10 cellular contexts compared by ENCODE assay signal in the genomic region with DNA sequence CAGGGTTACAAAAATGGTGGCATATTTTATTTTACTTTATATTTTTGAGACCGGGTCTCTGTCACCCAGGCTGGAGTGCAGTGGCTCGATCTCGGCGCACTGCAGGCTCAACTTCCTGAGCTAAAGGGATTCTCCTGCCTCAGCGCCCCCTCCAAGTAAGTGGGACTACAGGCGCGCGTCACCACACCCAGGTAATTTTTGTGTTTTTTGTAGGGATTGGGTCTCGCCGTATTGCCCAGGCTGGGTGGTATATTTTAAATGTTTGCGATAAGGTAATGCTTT. TPM values are rescaled to one million over a fixed set of nuclear protein-coding genes. Genes with fewer than 3 reads are reported as not detected.
A peak's percentile ranks its signal among the peaks of the same experiment; 100 is the strongest.
DNase-seq lines count a peak whose midpoint lies in the region; ATAC-seq and TF ChIP-seq lines count a peak whose summit lies in the region.
"Had no signal": no experiment of that assay in that cellular context is flagged by ENCODE, and none has a peak within 500 bp of the region (broad histone marks: within the 10 kb centered on the region; RNA-seq: fewer than 3 reads in every experiment).

No MANE protein-coding gene starts in this region.

- peak overlapping the region; percentile 6 to 77 for H3K27ac ChIP-seq in thoracic aorta

- H3K4me1 Mint-ChIP-seq in activated naive CD4-positive, alpha-beta T cell treated with anti-CD3 and anti-CD28 coated beads, Interleukin-2, amount 50 U/mL, for 24 hours: peaks cover 26% of the 10 kb centered on the region
- peaks cover 39% of the 10 kb centered on the region for H3K4me1 Mint-ChIP-seq in activated naive CD8-positive, alpha-beta T cell treated with anti-CD3 and anti-CD28 coated beads, Interleukin-2, amount 50 U/mL, for 24 hours
- peaks cover 4% of the 10 kb centered on the region for H3K4me1 Mint-ChIP-seq in memory B cell

- H3K27me3 Mint-ChIP-seq in activated naive CD4-positive, alpha-beta T cell treated with anti-CD3 and anti-CD28 coated beads, Interleukin-2, amount 50 U/mL, for 24 hours: no peaks in the 10 kb centered on the region
- peaks cover 6% of the 10 kb centered on the region for H3K27me3 Mint-ChIP-seq in activated naive CD8-positive, alpha-beta T cell treated with anti-CD3 and anti-CD28 coated beads, Interleukin-2, amount 50 U/mL, for 24 hours
- H3K27me3 Mint-ChIP-seq in memory B cell: peaks cover 6% of the 10 kb centered on the region

- no peaks in the 10 kb centered on the region for H3K36me3 ChIP-seq in thoracic aorta
- H3K36me3 ChIP-seq: BE2C had no signal

- ATAC-seq in activated naive CD4-positive, alpha-beta T cell treated with anti-CD3 and anti-CD28 coated beads, Interleukin-2, amount 50 U/mL, for 72 hours: no peak
- no peak for ATAC-seq in activated naive CD8-positive, alpha-beta T cell treated with anti-CD3 and anti-CD28 coated beads, Interleukin-2, amount 50 U/mL, for 24 hours
- ATAC-seq in memory B cell (ENCODE audit: low read depth) (no peak), thoracic aorta (ENCODE audit: insufficient number of reproducible peaks, low FRiP score, low read depth) (no peak), GM18868 (IDR thresholded peaks at IDR 0.05; ENCODE audit: unreplicated experiment) (no peak), HG03175 (IDR thresholded peaks at IDR 0.05; ENCODE audit: unreplicated experiment) (no peak)

- H3K36me3 Mint-ChIP-seq in activated naive CD4-positive, alpha-beta T cell treated with anti-CD3 and anti-CD28 coated beads, Interleukin-2, amount 50 U/mL, for 24 hours: peaks cover 13% of the 10 kb centered on the region
- H3K36me3 Mint-ChIP-seq in activated naive CD4-positive, alpha-beta T cell treated with anti-CD3 and anti-CD28 coated beads, Interleukin-2, amount 50 U/mL, for 72 hours: peaks cover under 1 to 9% of the 10 kb centered on the region in 2 donors
- H3K36me3 Mint-ChIP-seq in activated naive CD8-positive, alpha-beta T cell treated with anti-CD3 and anti-CD28 coated beads, Interleukin-2, amount 50 U/mL, for 24 hours (ENCODE audit: low read depth): peaks cover 23% of the 10 kb centered on the region
- H3K36me3 Mint-ChIP-seq in memory B cell: no peaks in the 10 kb centered on the region

- TF ChIP-seq CTCF in thoracic aorta (IDR thresholded peaks at IDR 0.05): no peak

- H3K27ac Mint-ChIP-seq in activated naive CD4-positive, alpha-beta T cell treated with anti-CD3 and anti-CD28 coated beads, Interleukin-2, amount 50 U/mL, for 24 hours: peak overlapping the region; percentile 79
- peak overlapping the region in 1 of 2 donors; percentile 97 for H3K27ac Mint-ChIP-seq in activated naive CD4-positive, alpha-beta T cell treated with anti-CD3 and anti-CD28 coated beads, Interleukin-2, amount 50 U/mL, for 72 hours
- H3K27ac Mint-ChIP-seq in activated naive CD8-positive, alpha-beta T cell treated with anti-CD3 and anti-CD28 coated beads, Interleukin-2, amount 50 U/mL, for 24 hours: peak overlapping the region; percentile 73
- H3K27ac Mint-ChIP-seq in memory B cell: peak overlapping the region; percentile 60

- DNase-seq in activated naive CD4-positive, alpha-beta T cell treated with anti-CD3 and anti-CD28 coated beads, Interleukin-2, amount 50 U/mL, for 72 hours (ENCODE audit: low spot score in 2 of 2): no peak
- no peak for DNase-seq in activated naive CD8-positive, alpha-beta T cell treated with anti-CD3 and anti-CD28 coated beads, Interleukin-2, amount 50 U/mL, for 24 hours
- no peak for DNase-seq in memory B cell (ENCODE audit: low spot score in 2 of 2)
- DNase-seq in thoracic aorta (ENCODE audit: low spot score): no peak
- DNase-seq in islet precursor cell: no peak
- DNase-seq: BE2C had no signal

- peak overlapping the region; percentile 88 for H3K4me3 ChIP-seq in thoracic aorta

- H3K4me3 Mint-ChIP-seq in activated naive CD4-positive, alpha-beta T cell treated with anti-CD3 and anti-CD28 coated beads, Interleukin-2, amount 50 U/mL, for 24 hours: peak overlapping the region; percentile 60
- H3K4me3 Mint-ChIP-seq in activated naive CD8-positive, alpha-beta T cell treated with anti-CD3 and anti-CD28 coated beads, Interleukin-2, amount 50 U/mL, for 24 hours: peak overlapping the region; percentile 51
- H3K4me3 Mint-ChIP-seq in memory B cell: no peak overlapping the region

- no peaks in the 10 kb centered on the region for H3K27me3 ChIP-seq in thoracic aorta (replicated peaks; ENCODE audit: insufficient read depth)

- H3K4me1 ChIP-seq in thoracic aorta (ENCODE audit: control insufficient read depth in 1 of 2, low read depth in 2 of 2): peaks cover 5 to 24% of the 10 kb centered on the region in 2 donors
- H3K4me1 ChIP-seq: BE2C had no signal

- no peaks in the 10 kb centered on the region for H3K9me3 ChIP-seq in thoracic aorta
- H3K9me3 ChIP-seq: BE2C had no signal

- no peaks in the 10 kb centered on the region for H3K9me3 Mint-ChIP-seq in activated naive CD4-positive, alpha-beta T cell treated with anti-CD3 and anti-CD28 coated beads, Interleukin-2, amount 50 U/mL, for 24 hours
- H3K9me3 Mint-ChIP-seq in activated naive CD4-positive, alpha-beta T cell treated with anti-CD3 and anti-CD28 coated beads, Interleukin-2, amount 50 U/mL, for 72 hours: no peaks in the 10 kb centered on the region
- H3K9me3 Mint-ChIP-seq in activated naive CD8-positive, alpha-beta T cell treated with anti-CD3 and anti-CD28 coated beads, Interleukin-2, amount 50 U/mL, for 24 hours: no peaks in the 10 kb centered on the region
- H3K9me3 Mint-ChIP-seq in memory B cell: no peaks in the 10 kb centered on the region

RNA-seq across cellular contexts. Expression of gene FOSL1, which starts 0.7 kb away (rescaled TPM):
- 1 to 10 TPM; 7.4 to 9.5 TPM for total RNA-seq in activated naive CD4-positive, alpha-beta T cell treated with anti-CD3 and anti-CD28 coated beads, Interleukin-2, amount 50 U/mL, for 72 hours
- 100 to 1,000 TPM in 1 of 2 donors, 10 to 100 TPM in 1; 25.6 to 143 TPM for total RNA-seq in thoracic aorta
- total RNA-seq: temporal lobe had no signal

RNA-seq across cellular contexts. Expression of gene CCDC85B, which starts 10.4 kb away (rescaled TPM):
- 10 to 100 TPM; 29.4 to 37.2 TPM for total RNA-seq in activated naive CD4-positive, alpha-beta T cell treated with anti-CD3 and anti-CD28 coated beads, Interleukin-2, amount 50 U/mL, for 72 hours
- total RNA-seq in thoracic aorta: 100 to 1,000 TPM in 1 of 2 donors, 10 to 100 TPM in 1; 75.8 to 100 TPM

RNA-seq across cellular contexts. Expression of gene FIBP, which starts 12.6 kb away (rescaled TPM):
- 100 to 1,000 TPM in 1 of 2 donors, 10 to 100 TPM in 1; 69.4 to 101 TPM for total RNA-seq in activated naive CD4-positive, alpha-beta T cell treated with anti-CD3 and anti-CD28 coated beads, Interleukin-2, amount 50 U/mL, for 72 hours
- 100 to 1,000 TPM in 1 of 2 donors, 10 to 100 TPM in 1; 50.4 to 111 TPM for total RNA-seq in thoracic aorta

RNA-seq across cellular contexts. Expression of gene C11orf68, which starts 18.0 kb away (rescaled TPM):
- total RNA-seq in activated naive CD4-positive, alpha-beta T cell treated with anti-CD3 and anti-CD28 coated beads, Interleukin-2, amount 50 U/mL, for 72 hours: 10 to 100 TPM; 17.6 to 28.6 TPM
- total RNA-seq in thoracic aorta: 10 to 100 TPM; 16.3 to 27.9 TPM

RNA-seq across cellular contexts. Expression of gene DRAP1, which starts 18.4 kb away (rescaled TPM):
- total RNA-seq in activated naive CD4-positive, alpha-beta T cell treated with anti-CD3 and anti-CD28 coated beads, Interleukin-2, amount 50 U/mL, for 72 hours: 100 to 1,000 TPM; 110 to 167 TPM
- 10 to 100 TPM; 82.5 to 91.2 TPM for total RNA-seq in thoracic aorta
